Comparison of ENCODE assay signal across 8 cellular contexts in the genomic region with DNA sequence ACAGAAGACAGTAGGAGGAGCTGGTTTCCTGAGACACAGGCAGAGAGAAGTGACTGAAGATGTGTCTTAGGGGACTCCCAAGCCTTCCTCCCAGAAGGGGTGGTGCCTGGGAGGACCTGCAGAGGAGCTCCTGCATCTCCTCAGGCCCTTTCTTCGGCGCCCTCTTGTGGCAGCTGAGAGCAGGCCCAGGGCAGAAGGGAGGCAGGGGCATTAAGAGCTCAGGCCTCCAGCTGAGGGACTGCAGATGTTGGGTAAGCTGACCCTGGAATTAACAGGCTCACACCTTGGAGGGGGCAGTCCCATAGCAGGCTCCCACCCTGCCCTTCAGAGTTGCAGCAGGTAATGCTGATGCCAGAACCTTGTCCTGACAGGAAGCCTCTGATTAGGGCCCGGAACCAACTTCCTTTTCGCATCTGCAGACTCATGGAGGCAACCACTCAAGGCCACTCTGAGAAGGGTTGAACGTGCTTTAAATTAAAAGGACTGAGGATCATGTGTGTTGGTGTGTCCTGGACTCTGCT.
DNase-seq lines count a peak whose midpoint lies in the region; ATAC-seq and TF ChIP-seq lines count a peak whose summit lies in the region.
"Not testable (repeated sequence)": the region's sequence is repeated elsewhere in the genome, so short reads cannot be mapped to it uniquely, and the experiment has no call there.

No MANE protein-coding gene starts in this region.

- H3K27ac Mint-ChIP-seq in effector memory CD8-positive, alpha-beta T cell: peak overlapping the region; percentile 94 to 95
- H3K27ac Mint-ChIP-seq in naive thymus-derived CD4-positive, alpha-beta T cell: peak overlapping the region; percentile 76 to 99 (median 95)

- H3K9ac ChIP-seq in DND-41 (ENCODE audit: low read depth, low read length): peak overlapping the region; percentile 49

- intact Hi-C loops in OCI-LY7 (cut with micrococcal nuclease; ENCODE audit: unreplicated experiment); naive thymus-derived CD4-positive, alpha-beta T cell (cut with micrococcal nuclease): not testable (repeated sequence)

- peak overlapping the region; percentile 93 to 95 for H3K4me3 Mint-ChIP-seq in effector memory CD8-positive, alpha-beta T cell
- H3K4me3 Mint-ChIP-seq in naive thymus-derived CD4-positive, alpha-beta T cell: peak overlapping the region; percentile 91 to 100 (median 94)

- peaks cover 86% of the 10 kb centered on the region for H3K4me1 ChIP-seq in DND-41 (ENCODE audit: insufficient read depth, low read length)
- H3K4me1 ChIP-seq in OCI-LY7 (ENCODE audit: insufficient read depth, low read length, poor library complexity, severe bottlenecking): peaks cover 54% of the 10 kb centered on the region
- H3K4me1 ChIP-seq in naive thymus-derived CD4-positive, alpha-beta T cell (ENCODE audit: control insufficient read depth in 2 of 2, insufficient read depth in 2 of 2, low read length in 2 of 2): peaks cover 9 to 15% of the 10 kb centered on the region in 2 donors

- POLR2A ChIA-PET in OCI-LY7 (lab: Charles Lee): interaction anchor here (2.2 to 2.4 kb wide), 2 partner anchors 10 to 15 kb away, joined by 16 to 19 read pairs; no protein-coding TSS in a partner anchor
- POLR2A ChIA-PET in naive thymus-derived CD4-positive, alpha-beta T cell (lab: Charles Lee): interaction anchor here (1.2 kb wide), 1 partner anchor 9 kb away, joined by 3 read pairs; no protein-coding TSS in a partner anchor

- not testable (repeated sequence) for H3K27me3 Mint-ChIP-seq in effector memory CD8-positive, alpha-beta T cell; naive thymus-derived CD4-positive, alpha-beta T cell

- H3K9me3 Mint-ChIP-seq in effector memory CD8-positive, alpha-beta T cell; naive thymus-derived CD4-positive, alpha-beta T cell: not testable (repeated sequence)

- DNase-seq in DND-41 (peak; percentile 87), OCI-LY7 (ENCODE audit: low spot score) (peak; percentile 74)
- DNase-seq in GM20000 (ENCODE audit: low spot score): not testable (repeated sequence)
- DNase-seq in activated CD8-positive, alpha-beta memory T cell treated with anti-CD3 and anti-CD28 coated beads, Interleukin-2, amount 50 U/mL, for 24 hours (ENCODE audit: extremely low read depth): peak; percentile 64
- peak; percentile 66 to 71 (median 66) for DNase-seq in effector memory CD8-positive, alpha-beta T cell
- peak; percentile 41 to 72 (median 60) for DNase-seq in naive thymus-derived CD4-positive, alpha-beta T cell
- DNase-seq in stimulated activated CD8-positive, alpha-beta memory T cell treated with anti-CD3 and anti-CD28 coated beads, Interleukin-7, amount 100 ng/mL, for 24 hours (ENCODE audit: low read depth): peak; percentile 66

- H2AFZ ChIP-seq in DND-41 (ENCODE audit: low read depth, low read length) (peak overlapping the region; percentile 49), OCI-LY7 (ENCODE audit: low read length) (peak overlapping the region; percentile 52; the same call in 1 of the 2 replicates)

- not testable (repeated sequence) for H4K20me1 ChIP-seq in DND-41 (ENCODE audit: insufficient read depth, low read length); OCI-LY7 (ENCODE audit: insufficient read depth, low read length)

- TF ChIP-seq CTCF in DND-41 (IDR thresholded peaks at IDR 0.05; ENCODE audit: borderline replicate concordance, extremely low read depth, low read length, poor library complexity, severe bottlenecking) (peak; percentile 54), GM20000 (IDR thresholded peaks at IDR 0.05; ENCODE audit: extremely low read depth, missing control alignments) (peak; percentile 34), OCI-LY7 (conservative IDR thresholded peaks at IDR 0.05; ENCODE audit: low read length) (peak; percentile 72)

- not testable (repeated sequence) for H3K27me3 ChIP-seq in DND-41 (ENCODE audit: insufficient read depth, low read length, poor library complexity); naive thymus-derived CD4-positive, alpha-beta T cell (ENCODE audit: control insufficient read depth in 2 of 2, insufficient read depth in 2 of 2, low read length in 2 of 2)

- H3K36me3 Mint-ChIP-seq in effector memory CD8-positive, alpha-beta T cell (ENCODE audit: insufficient read depth): peaks cover 33% of the 10 kb centered on the region
- H3K36me3 Mint-ChIP-seq in naive thymus-derived CD4-positive, alpha-beta T cell: not testable (repeated sequence)

- CTCF ChIA-PET in OCI-LY7 (lab: Charles Lee; ENCODE audit: unreplicated experiment): interaction anchor here (0.6 to 2.0 kb wide), 11 partner anchors 8 to 143 kb away, joined by 3 to 23 read pairs (median 5); no protein-coding TSS in a partner anchor
- CTCF ChIA-PET in naive thymus-derived CD4-positive, alpha-beta T cell (lab: Charles Lee): interaction anchor here (0.5 to 1.7 kb wide), 8 partner anchors 8 to 143 kb away, joined by 3 to 9 read pairs (median 4); no protein-coding TSS in a partner anchor

- not testable (repeated sequence) for H3K9me2 ChIP-seq in OCI-LY7 (ENCODE audit: insufficient read depth, low read length)

- not testable (repeated sequence) for BruUV-seq in OCI-LY7 (replicated peaks; lab: Mats Ljungman, UMichigan)

- H3K9me3 ChIP-seq in DND-41 (ENCODE audit: insufficient read depth, low read length, severe bottlenecking); OCI-LY7 (ENCODE audit: low read length); naive thymus-derived CD4-positive, alpha-beta T cell (ENCODE audit: control insufficient read depth in 2 of 3, low read length in 3 of 3): not testable (repeated sequence)

- H3K36me3 ChIP-seq in DND-41 (ENCODE audit: insufficient read depth, low read length); OCI-LY7 (ENCODE audit: insufficient read depth, low read length); naive thymus-derived CD4-positive, alpha-beta T cell (ENCODE audit: control insufficient read depth in 2 of 3, insufficient read depth in 3 of 3, low read length in 3 of 3): not testable (repeated sequence)

- peak overlapping the region; percentile 98 for H3K27ac ChIP-seq in DND-41 (ENCODE audit: low read length)
- H3K27ac ChIP-seq in OCI-LY7 (ENCODE audit: low read depth, low read length, poor library complexity, severe bottlenecking): peak overlapping the region; percentile 73
- peak overlapping the region; percentile 83 for H3K27ac ChIP-seq in naive thymus-derived CD4-positive, alpha-beta T cell (ENCODE audit: low read depth, low read length)

- ATAC-seq in DND-41 (ENCODE audit: insufficient read depth, low read depth) (peak; percentile 69), HG03159 (IDR thresholded peaks at IDR 0.05; ENCODE audit: unreplicated experiment) (peak; percentile 61)
- ATAC-seq in effector memory CD8-positive, alpha-beta T cell (replicated peaks): peak; percentile 64
- ATAC-seq in naive thymus-derived CD4-positive, alpha-beta T cell: peak; percentile 80

- peaks cover 42 to 46% of the 10 kb centered on the region in 2 donors for H3K4me1 Mint-ChIP-seq in effector memory CD8-positive, alpha-beta T cell (ENCODE audit: low read depth in 2 of 2)
- H3K4me1 Mint-ChIP-seq in naive thymus-derived CD4-positive, alpha-beta T cell: peaks cover 33 to 80% (median 52%) of the 10 kb centered on the region in 7 donors

- H3K79me2 ChIP-seq in DND-41 (ENCODE audit: insufficient read depth, low read length): peaks cover 84% of the 10 kb centered on the region
- H3K79me2 ChIP-seq in OCI-LY7 (ENCODE audit: insufficient read depth, low read depth, low read length): peaks cover 13% of the 10 kb centered on the region; the same call in 1 of the 2 replicates

- peak overlapping the region; percentile 30 to 57; a peak in 3 of 4 replicates for H3K4me3 ChIP-seq in DND-41 (ENCODE audit: low read depth in 1 of 2, low read length in 2 of 2)
- peak overlapping the region; percentile 66 for H3K4me3 ChIP-seq in OCI-LY7 (ENCODE audit: low read depth, low read length, poor library complexity, severe bottlenecking)
- peak overlapping the region; percentile 49 for H3K4me3 ChIP-seq in naive thymus-derived CD4-positive, alpha-beta T cell (ENCODE audit: low read length)

- H3K4me2 ChIP-seq in DND-41 (ENCODE audit: insufficient read depth, low read length): peak overlapping the region; percentile 64
- peak overlapping the region; percentile 71 for H3K4me2 ChIP-seq in OCI-LY7 (ENCODE audit: low read length)
